In genomic region chr17:66702106-66702936, GRCh38 we compare ENCODE assay signal across 1 cellular context.
TF ChIP-seq lines count a peak whose summit lies in the region.

No MANE protein-coding gene starts in this region.

TF ChIP-seq in GM12878, 131 proteins besides CTCF, POLR2A, EP300 and RAD21 (continued from another document):
- TF ChIP-seq YBX1 (IDR thresholded peaks at IDR 0.05) (no peak), NFXL1 (IDR thresholded peaks at IDR 0.05; ENCODE audit: borderline replicate concordance) (no peak)
